21 cellular contexts compared by ENCODE assay signal in genomic region chr6:15546591-15546990, GRCh38.
DNase-seq lines count a peak whose midpoint lies in the region; TF ChIP-seq lines count a peak whose summit lies in the region.
"Had no signal": no experiment of that assay in that cellular context is flagged by ENCODE, and none has a peak within 500 bp of the region (broad histone marks: within the 10 kb centered on the region; RNA-seq: fewer than 3 reads in every experiment).

No MANE protein-coding gene starts in this region.

- H2BK120ac ChIP-seq in trophoblast cell (ENCODE audit: insufficient read depth, low read length, poor library complexity), result no peak overlapping the region

- H2AFZ ChIP-seq in trophoblast cell (ENCODE audit: insufficient read depth, low read length, poor library complexity), result no peak overlapping the region

- no peak overlapping the region for H2AK5ac ChIP-seq in trophoblast cell (ENCODE audit: low read length)

- H3K79me2 ChIP-seq in trophoblast cell (ENCODE audit: control insufficient read depth, insufficient read depth, low read length, poor library complexity), result peaks cover 2% of the 10 kb centered on the region

- H3K4me2 ChIP-seq in trophoblast cell (ENCODE audit: low read length), result no peak overlapping the region

- no CpG with 5 or more reads among the region's 5 CpGs for WGBS in trophoblast cell (ENCODE audit: extremely low coverage, insufficient coverage, insufficient read length)
- 93 to 94% methylated on average over 5 of the region's 5 CpGs for WGBS in testis, 2 donors
- WGBS in lower leg skin, 2 donors, result 92 to 94% methylated on average over 5 of the region's 5 CpGs

- H3K9me3 ChIP-seq in trophoblast cell (ENCODE audit: insufficient read depth, low read depth, low read length), result no peaks in the 10 kb centered on the region
- H3K9me3 ChIP-seq in testis, result no peaks in the 10 kb centered on the region

- no peak overlapping the region for H4K8ac ChIP-seq in trophoblast cell (ENCODE audit: low read depth, low read length)

- H3K36me3 ChIP-seq in trophoblast cell (ENCODE audit: control insufficient read depth in 1 of 2, insufficient read depth in 2 of 2, low read length in 2 of 2) (no peaks in the 10 kb centered on the region), testis (ENCODE audit: low read depth, missing control alignments) (no peaks in the 10 kb centered on the region)

- no peak overlapping the region for H3K18ac ChIP-seq in trophoblast cell (ENCODE audit: low read length)

- H3K4me1 ChIP-seq in trophoblast cell (ENCODE audit: control insufficient read depth in 1 of 2, insufficient read depth in 2 of 2, low read length in 2 of 2), result peaks cover 4 to 5% of the 10 kb centered on the region in 2 experiments
- no peaks in the 10 kb centered on the region for H3K4me1 ChIP-seq in testis

- no peak overlapping the region for H4K12ac ChIP-seq in trophoblast cell (ENCODE audit: low read depth, low read length)

- no peak overlapping the region for H4K91ac ChIP-seq in trophoblast cell (ENCODE audit: low read depth, low read length)

- H3K4me3 ChIP-seq in epithelial cell of esophagus (ENCODE audit: low read length) (no peak overlapping the region), trophoblast cell (ENCODE audit: low read depth, low read length) (no peak overlapping the region), testis (no peak overlapping the region), lower leg skin (ENCODE audit: low read depth, poor library complexity, severe bottlenecking) (no peak overlapping the region)
- H3K4me3 ChIP-seq: K562 had no signal

- H3K27ac ChIP-seq in RWPE1 (no peak overlapping the region), trophoblast cell (ENCODE audit: low read depth, low read length) (no peak overlapping the region), testis (no peak overlapping the region)
- H3K27ac ChIP-seq: 22Rv1 had no signal

- DNase-seq in NCI-H510A treated with DMSO at 0.1 percent for 48 hours (lab: John Stamatoyannopoulos, UW) (peak; percentile 32), NCI-H510A (lab: John Stamatoyannopoulos, UW) (no peak), RWPE1 (ENCODE audit: low spot score) (peak; percentile 22), epithelial cell of esophagus (ENCODE audit: low read depth) (peak; percentile 46), trophoblast cell (peak; percentile 28 to 82), testis (no peak), lower leg skin (ENCODE audit: low spot score in 2 of 2) (no peak)
- no peak for DNase-seq in stimulated activated CD4-positive, alpha-beta T cell treated with anti-CD3 and anti-CD28 coated beads, Interleukin-2, amount 100 ng/mL, for 48 hours
- DNase-seq: AML-193; C1 segment of cervical spinal cord; CD8-positive, alpha-beta T cell; EL; GF-D8; NCI-H1092; NCI-H1436; NCI-H187 treated with DMSO at 0.1 percent for 48 hours; NCI-H2107; NCI-H446 treated with DMSO at 0.1 percent for 48 hours; NK-92 treated with Interleukin-12 subunit alpha and Interleukin-12 subunit beta, amount 100 ng/mL, for 24 hours had no signal

- H2BK5ac ChIP-seq in trophoblast cell (ENCODE audit: low read depth, low read length, poor library complexity), result no peak overlapping the region

- H3K23ac ChIP-seq in trophoblast cell (ENCODE audit: low read length), result no peak overlapping the region

- no peak for TF ChIP-seq POLR2A in testis (IDR thresholded peaks at IDR 0.05)
- no peak for TF ChIP-seq POLR2A in lower leg skin (IDR thresholded peaks at IDR 0.05)

- no peak overlapping the region for H2BK12ac ChIP-seq in trophoblast cell (ENCODE audit: low read length)

- POLR2A ChIA-PET in RWPE1 (lab: Yijun Ruan, JAX; ENCODE audit: low non-redundant PET), result no interaction called here

- H3K14ac ChIP-seq in trophoblast cell (ENCODE audit: low read length), result no peak overlapping the region

- intact Hi-C loops in testis (cut with DNase I; ENCODE audit: low total_unique reads) (no loop called here), lower leg skin (cut with DNase I; ENCODE audit: low total_unique reads) (no loop called here)

- peaks cover 2% of the 10 kb centered on the region for H3K79me1 ChIP-seq in trophoblast cell (ENCODE audit: low read length)

- TF ChIP-seq CTCF in RWPE1 (conservative IDR thresholded peaks at IDR 0.05; ENCODE audit: low read depth), result no peak
- TF ChIP-seq CTCF in epithelial cell of esophagus (IDR thresholded peaks at IDR 0.05; ENCODE audit: insufficient read depth, low read depth, low read length, missing control alignments), result no peak
- TF ChIP-seq CTCF in testis (IDR thresholded peaks at IDR 0.05), result no peak
- no peak for TF ChIP-seq CTCF in lower leg skin (IDR thresholded peaks at IDR 0.05)

- no peak overlapping the region for H3K4ac ChIP-seq in trophoblast cell (ENCODE audit: low read depth, low read length)

- CTCF ChIA-PET in RWPE1 (lab: Yijun Ruan, JAX), result interaction anchor here (0.8 kb wide), 1 partner anchor 753 kb away, joined by 3 read pairs; no protein-coding TSS in a partner anchor

- no peaks in the 10 kb centered on the region for H3K27me3 ChIP-seq in trophoblast cell (ENCODE audit: insufficient read depth, low read length)
- H3K27me3 ChIP-seq in testis, result no peaks in the 10 kb centered on the region

- H3K9ac ChIP-seq in trophoblast cell (ENCODE audit: low read length), result no peak overlapping the region

Comparison
In these comparisons a context has a peak if more than half of its experiments do, and no peak if none do; other contexts are left out.
1. DNase-seq: peak in NCI-H510A treated with DMSO at 0.1 percent for 48 hours (single experiment), RWPE1 (single experiment), epithelial cell of esophagus (single experiment) and trophoblast cell (2 of 2); none in NCI-H510A (single experiment), testis (single experiment), stimulated activated CD4-positive, alpha-beta T cell treated with anti-CD3 and anti-CD28 coated beads, Interleukin-2, amount 100 ng/mL, for 48 hours (0 of 2) and lower leg skin (0 of 2).